In the genomic region with DNA sequence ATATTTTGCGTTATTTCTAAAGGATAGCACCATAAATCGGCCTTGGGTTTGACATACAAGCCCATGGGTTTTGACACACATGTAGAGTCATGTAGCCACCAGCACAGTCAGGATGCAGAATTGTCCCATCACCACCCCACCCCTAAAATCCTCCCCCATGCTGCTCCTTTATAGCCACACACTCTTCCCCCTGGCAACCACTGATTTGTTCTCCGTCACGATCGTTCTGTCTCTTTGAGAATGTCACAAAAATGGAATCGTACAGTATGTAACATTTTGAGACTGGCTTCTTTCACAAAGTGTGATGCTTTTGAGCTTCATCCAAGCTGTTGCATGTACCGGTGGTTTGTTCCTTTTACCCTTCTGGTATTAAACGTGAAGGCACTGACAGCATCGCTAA, we compare ENCODE assay signal across 1 cellular context.
TF ChIP-seq lines count a peak whose summit lies in the region.

No MANE protein-coding gene starts in this region.

TF ChIP-seq in GM23338, 12 proteins besides CTCF, POLR2A, EP300 and RAD21 (continued from another document):
- TF ChIP-seq STAT1 (IDR thresholded peaks at IDR 0.05; ENCODE audit: unreplicated experiment) (no peak), EZH2 (IDR thresholded peaks at IDR 0.05; ENCODE audit: low read depth, unreplicated experiment) (no peak), POLR2AphosphoS5 (IDR thresholded peaks at IDR 0.05; ENCODE audit: low read depth) (no peak), ZNF114 (CRISPR knock-in tag; IDR thresholded peaks at IDR 0.05) (no peak), CREB1 (CRISPR knock-in tag; IDR thresholded peaks at IDR 0.05; ENCODE audit: low read depth) (no peak), ZNF462 (CRISPR knock-in tag; IDR thresholded peaks at IDR 0.05) (no peak), EZH2phosphoT487 (IDR thresholded peaks at IDR 0.05; ENCODE audit: unreplicated experiment) (no peak), NANOG (IDR thresholded peaks at IDR 0.05; ENCODE audit: borderline replicate concordance) (no peak), JUNB (IDR thresholded peaks at IDR 0.05; ENCODE audit: unreplicated experiment) (no peak), REST (IDR thresholded peaks at IDR 0.05; ENCODE audit: unreplicated experiment) (no peak)
